In genomic region chr1:1332031-1332755, GRCh38 we compare ENCODE assay signal across 1 cellular context.
TF ChIP-seq lines count a peak whose summit lies in the region.

No MANE protein-coding gene starts in this region.

TF ChIP-seq in HepG2, 621 proteins besides CTCF, POLR2A, EP300 and RAD21 (continued from another document):
- TF ChIP-seq DZIP1 (CRISPR knock-in tag; IDR thresholded peaks at IDR 0.05) (no peak), ZNF296 (CRISPR knock-in tag; conservative IDR thresholded peaks at IDR 0.05) (0 out of 2 replicates have a peak, but pooled peaks have one; percentile 19), KDM5A (IDR thresholded peaks at IDR 0.05; ENCODE audit: borderline replicate concordance, low read length) (no peak), MAX (IDR thresholded peaks at IDR 0.05) (peak; percentile 32; the same call in 1 of the 2 replicates), RBFOX2 (IDR thresholded peaks at IDR 0.05; ENCODE audit: low read depth, low read length) (no peak), KDM4B (CRISPR knock-in tag; IDR thresholded peaks at IDR 0.05) (no peak), AGO1 (IDR thresholded peaks at IDR 0.05; ENCODE audit: low read depth, low read length, poor library complexity, severe bottlenecking) (peak; percentile 78), NRL (CRISPR knock-in tag; IDR thresholded peaks at IDR 0.05; ENCODE audit: borderline replicate concordance) (0 out of 2 replicates have a peak, but pooled peaks have one; percentile 39), GABPB1 (CRISPR knock-in tag; IDR thresholded peaks at IDR 0.05) (peak; percentile 0; the same call in 1 of the 2 replicates)
